ENCODE assay signal across 1 cellular context in genomic region chr5:177458122-177458681, GRCh38.
TF ChIP-seq lines count a peak whose summit lies in the region.

No MANE protein-coding gene starts in this region.

TF ChIP-seq in GM23338, 12 proteins besides CTCF, POLR2A, EP300 and RAD21:
- TF ChIP-seq POLR2AphosphoS5 (IDR thresholded peaks at IDR 0.05; ENCODE audit: low read depth): no peak
- TF ChIP-seq EZH2 (IDR thresholded peaks at IDR 0.05; ENCODE audit: low read depth, unreplicated experiment): no peak
- TF ChIP-seq, protein P1, sequence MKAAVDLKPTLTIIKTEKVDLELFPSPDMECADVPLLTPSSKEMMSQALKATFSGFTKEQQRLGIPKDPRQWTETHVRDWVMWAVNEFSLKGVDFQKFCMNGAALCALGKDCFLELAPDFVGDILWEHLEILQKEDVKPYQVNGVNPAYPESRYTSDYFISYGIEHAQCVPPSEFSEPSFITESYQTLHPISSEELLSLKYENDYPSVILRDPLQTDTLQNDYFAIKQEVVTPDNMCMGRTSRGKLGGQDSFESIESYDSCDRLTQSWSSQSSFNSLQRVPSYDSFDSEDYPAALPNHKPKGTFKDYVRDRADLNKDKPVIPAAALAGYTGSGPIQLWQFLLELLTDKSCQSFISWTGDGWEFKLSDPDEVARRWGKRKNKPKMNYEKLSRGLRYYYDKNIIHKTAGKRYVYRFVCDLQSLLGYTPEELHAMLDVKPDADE (IDR thresholded peaks at IDR 0.05): no peak
- TF ChIP-seq CREB1 (CRISPR knock-in tag; IDR thresholded peaks at IDR 0.05; ENCODE audit: low read depth): no peak
- TF ChIP-seq, protein P2, sequence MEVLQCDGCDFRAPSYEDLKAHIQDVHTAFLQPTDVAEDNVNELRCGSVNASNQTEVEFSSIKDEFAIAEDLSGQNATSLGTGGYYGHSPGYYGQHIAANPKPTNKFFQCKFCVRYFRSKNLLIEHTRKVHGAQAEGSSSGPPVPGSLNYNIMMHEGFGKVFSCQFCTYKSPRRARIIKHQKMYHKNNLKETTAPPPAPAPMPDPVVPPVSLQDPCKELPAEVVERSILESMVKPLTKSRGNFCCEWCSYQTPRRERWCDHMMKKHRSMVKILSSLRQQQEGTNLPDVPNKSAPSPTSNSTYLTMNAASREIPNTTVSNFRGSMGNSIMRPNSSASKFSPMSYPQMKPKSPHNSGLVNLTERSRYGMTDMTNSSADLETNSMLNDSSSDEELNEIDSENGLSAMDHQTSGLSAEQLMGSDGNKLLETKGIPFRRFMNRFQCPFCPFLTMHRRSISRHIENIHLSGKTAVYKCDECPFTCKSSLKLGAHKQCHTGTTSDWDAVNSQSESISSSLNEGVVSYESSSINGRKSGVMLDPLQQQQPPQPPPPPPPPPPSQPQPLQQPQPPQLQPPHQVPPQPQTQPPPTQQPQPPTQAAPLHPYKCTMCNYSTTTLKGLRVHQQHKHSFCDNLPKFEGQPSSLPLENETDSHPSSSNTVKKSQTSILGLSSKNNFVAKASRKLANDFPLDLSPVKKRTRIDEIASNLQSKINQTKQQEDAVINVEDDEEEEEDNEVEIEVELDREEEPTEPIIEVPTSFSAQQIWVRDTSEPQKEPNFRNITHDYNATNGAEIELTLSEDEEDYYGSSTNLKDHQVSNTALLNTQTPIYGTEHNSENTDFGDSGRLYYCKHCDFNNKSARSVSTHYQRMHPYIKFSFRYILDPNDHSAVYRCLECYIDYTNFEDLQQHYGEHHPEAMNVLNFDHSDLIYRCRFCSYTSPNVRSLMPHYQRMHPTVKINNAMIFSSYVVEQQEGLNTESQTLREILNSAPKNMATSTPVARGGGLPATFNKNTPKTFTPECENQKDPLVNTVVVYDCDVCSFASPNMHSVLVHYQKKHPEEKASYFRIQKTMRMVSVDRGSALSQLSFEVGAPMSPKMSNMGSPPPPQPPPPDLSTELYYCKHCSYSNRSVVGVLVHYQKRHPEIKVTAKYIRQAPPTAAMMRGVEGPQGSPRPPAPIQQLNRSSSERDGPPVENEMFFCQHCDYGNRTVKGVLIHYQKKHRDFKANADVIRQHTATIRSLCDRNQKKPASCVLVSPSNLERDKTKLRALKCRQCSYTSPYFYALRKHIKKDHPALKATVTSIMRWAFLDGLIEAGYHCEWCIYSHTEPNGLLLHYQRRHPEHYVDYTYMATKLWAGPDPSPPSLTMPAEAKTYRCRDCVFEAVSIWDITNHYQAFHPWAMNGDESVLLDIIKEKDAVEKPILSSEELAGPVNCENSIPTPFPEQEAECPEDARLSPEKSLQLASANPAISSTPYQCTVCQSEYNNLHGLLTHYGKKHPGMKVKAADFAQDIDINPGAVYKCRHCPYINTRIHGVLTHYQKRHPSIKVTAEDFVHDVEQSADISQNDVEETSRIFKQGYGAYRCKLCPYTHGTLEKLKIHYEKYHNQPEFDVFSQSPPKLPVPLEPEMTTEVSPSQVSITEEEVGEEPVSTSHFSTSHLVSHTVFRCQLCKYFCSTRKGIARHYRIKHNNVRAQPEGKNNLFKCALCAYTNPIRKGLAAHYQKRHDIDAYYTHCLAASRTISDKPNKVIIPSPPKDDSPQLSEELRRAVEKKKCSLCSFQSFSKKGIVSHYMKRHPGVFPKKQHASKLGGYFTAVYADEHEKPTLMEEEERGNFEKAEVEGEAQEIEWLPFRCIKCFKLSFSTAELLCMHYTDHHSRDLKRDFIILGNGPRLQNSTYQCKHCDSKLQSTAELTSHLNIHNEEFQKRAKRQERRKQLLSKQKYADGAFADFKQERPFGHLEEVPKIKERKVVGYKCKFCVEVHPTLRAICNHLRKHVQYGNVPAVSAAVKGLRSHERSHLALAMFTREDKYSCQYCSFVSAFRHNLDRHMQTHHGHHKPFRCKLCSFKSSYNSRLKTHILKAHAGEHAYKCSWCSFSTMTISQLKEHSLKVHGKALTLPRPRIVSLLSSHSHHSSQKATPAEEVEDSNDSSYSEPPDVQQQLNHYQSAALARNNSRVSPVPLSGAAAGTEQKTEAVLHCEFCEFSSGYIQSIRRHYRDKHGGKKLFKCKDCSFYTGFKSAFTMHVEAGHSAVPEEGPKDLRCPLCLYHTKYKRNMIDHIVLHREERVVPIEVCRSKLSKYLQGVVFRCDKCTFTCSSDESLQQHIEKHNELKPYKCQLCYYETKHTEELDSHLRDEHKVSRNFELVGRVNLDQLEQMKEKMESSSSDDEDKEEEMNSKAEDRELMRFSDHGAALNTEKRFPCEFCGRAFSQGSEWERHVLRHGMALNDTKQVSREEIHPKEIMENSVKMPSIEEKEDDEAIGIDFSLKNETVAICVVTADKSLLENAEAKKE (CRISPR knock-in tag; IDR thresholded peaks at IDR 0.05): no peak
- no peak for TF ChIP-seq ZNF114 (CRISPR knock-in tag; IDR thresholded peaks at IDR 0.05)
- no peak for TF ChIP-seq NANOG (IDR thresholded peaks at IDR 0.05; ENCODE audit: borderline replicate concordance)
- no peak for TF ChIP-seq STAT1 (IDR thresholded peaks at IDR 0.05; ENCODE audit: unreplicated experiment)
- TF ChIP-seq EZH2phosphoT487 (IDR thresholded peaks at IDR 0.05; ENCODE audit: unreplicated experiment): no peak
- no peak for TF ChIP-seq REST (IDR thresholded peaks at IDR 0.05; ENCODE audit: unreplicated experiment)
- no peak for TF ChIP-seq JUNB (IDR thresholded peaks at IDR 0.05; ENCODE audit: unreplicated experiment)
- no peak for TF ChIP-seq ZNF331 (CRISPR knock-in tag; IDR thresholded peaks at IDR 0.05; ENCODE audit: low read depth)
